In genomic region chr1:213511173-213511572, GRCh38 we compare ENCODE assay signal across 1 cellular context.
TF ChIP-seq lines count a peak whose summit lies in the region.

No MANE protein-coding gene starts in this region.

TF ChIP-seq in H1, 55 proteins besides CTCF, POLR2A, EP300 and RAD21:
- TF ChIP-seq CREB1 (IDR thresholded peaks at IDR 0.05) = no peak
- TF ChIP-seq POLR2AphosphoS5 (IDR thresholded peaks at IDR 0.05; ENCODE audit: low read depth, low read length) = no peak
